ENCODE assay signal across 8 cellular contexts in genomic region chr4:39976141-39976944, GRCh38. TPM values are rescaled to one million over a fixed set of nuclear protein-coding genes. Genes with fewer than 3 reads are reported as not detected.
DNase-seq lines count a peak whose midpoint lies in the region; ATAC-seq and TF ChIP-seq lines count a peak whose summit lies in the region.

No MANE protein-coding gene starts in this region.

- H3K27me3 ChIP-seq in ascending aorta: no peaks in the 10 kb centered on the region
- no peaks in the 10 kb centered on the region for H3K27me3 ChIP-seq in right cardiac atrium (ENCODE audit: control insufficient read depth, insufficient read depth)
- no peaks in the 10 kb centered on the region for H3K27me3 ChIP-seq in prostate gland (replicated peaks; ENCODE audit: insufficient read depth)

- TF ChIP-seq POLR2A in prostate gland (IDR thresholded peaks at IDR 0.05): peak; percentile 21

- peak overlapping the region; percentile 98 to 99 for H3K4me3 ChIP-seq in ascending aorta
- peak overlapping the region; percentile 98 for H3K4me3 ChIP-seq in right cardiac atrium (ENCODE audit: low read length)
- peak overlapping the region; percentile 89 to 93 for H3K4me3 ChIP-seq in prostate gland

- peak overlapping the region; percentile 94 to 95 for H3K27ac ChIP-seq in ascending aorta
- H3K27ac ChIP-seq in right cardiac atrium (ENCODE audit: low read length): peak overlapping the region; percentile 86
- H3K27ac ChIP-seq in prostate gland: peak overlapping the region; percentile 97 to 98

- intact Hi-C loops in ascending aorta (cut with DNase I): loop anchor here (1.0 to 10.0 kb wide), 5 partner anchors 281 to 932 kb away; partner anchors contain the start of genes LIAS, RPL9, SMIM14 and UGDH
- intact Hi-C loops in right cardiac atrium (cut with DNase I): loop anchor here (2.0 to 10.0 kb wide), 7 partner anchors 81 to 512 kb away; partner anchors contain the start of genes UBE2K (in 3 of the 4), N4BP2 (in 1 of the 4) and UGDH (in 1 of the 4)
- intact Hi-C loops in prostate gland (cut with DNase I): loop anchor here (2.0 to 10.0 kb wide), 4 partner anchors 132 to 506 kb away; partner anchors contain the start of genes SMIM14 and UGDH

- WGBS in right cardiac atrium: 1% methylated on average over 41 of the region's 41 CpGs
- WGBS in prostate gland: 1% methylated on average over 41 of the region's 41 CpGs

- ATAC-seq in HG02840 (IDR thresholded peaks at IDR 0.05; ENCODE audit: low FRiP score, unreplicated experiment): peak; percentile 39
- peak; percentile 83 to 86 for ATAC-seq in right cardiac atrium

- H3K4me1 ChIP-seq in ascending aorta: peaks cover 0 to 18% of the 10 kb centered on the region in 2 donors
- no peaks in the 10 kb centered on the region for H3K4me1 ChIP-seq in right cardiac atrium (ENCODE audit: control insufficient read depth, insufficient read depth, low read length)
- no peaks in the 10 kb centered on the region for H3K4me1 ChIP-seq in prostate gland (replicated peaks)

- TF ChIP-seq CTCF in ascending aorta (IDR thresholded peaks at IDR 0.05) (peak; percentile 83 to 84 (median 83)), prostate gland (IDR thresholded peaks at IDR 0.05) (peak; percentile 70 to 90 (median 80))

- H3K36me3 ChIP-seq in ascending aorta: peaks cover 6 to 25% of the 10 kb centered on the region in 2 donors
- no peaks in the 10 kb centered on the region for H3K36me3 ChIP-seq in prostate gland

- peak; percentile 38 for DNase-seq in GF-D8 (lab: John Stamatoyannopoulos, UW)
- peak; percentile 62 for DNase-seq in NCI-H146 treated with DMSO at 0.1 percent for 48 hours (lab: John Stamatoyannopoulos, UW; ENCODE audit: unreplicated experiment)
- DNase-seq in T-helper 2 cell: peak; percentile 24 to 79 (median 49)
- peak; percentile 24 to 85 for DNase-seq in ascending aorta (ENCODE audit: low spot score in 2 of 2)
- DNase-seq in right cardiac atrium: peak; percentile 76 to 89 (median 88)
- peak; percentile 74 for DNase-seq in prostate gland (ENCODE audit: low spot score)
- DNase-seq in ureter (ENCODE audit: low spot score): peak; percentile 79

- H3K9me3 ChIP-seq in ascending aorta: no peaks in the 10 kb centered on the region
- no peaks in the 10 kb centered on the region for H3K9me3 ChIP-seq in right cardiac atrium (ENCODE audit: control insufficient read depth, low read length)
- no peaks in the 10 kb centered on the region for H3K9me3 ChIP-seq in prostate gland

RNA-seq across cellular contexts. Expression of gene PDS5A, which starts 1.4 kb away (rescaled TPM):
- 52.9 TPM for total RNA-seq in ascending aorta
- 10 to 100 TPM; 30.0 to 37.3 (median 36.5) TPM for total RNA-seq in right cardiac atrium
- 13.9 TPM for polyA plus RNA-seq in right cardiac atrium
- 10 to 100 TPM; 55.7 to 57.0 TPM for total RNA-seq in prostate gland
- total RNA-seq in ureter: 79.9 TPM

Comparison
In these comparisons a context has a peak if more than half of its experiments do, and no peak if none do; other contexts are left out.
1. Peak in every context shown above with its lines: DNase-seq, ATAC-seq, H3K4me3 ChIP-seq and H3K27ac ChIP-seq.
2. DNase-seq: peak in every context shown above with its lines; median percentile 88 in right cardiac atrium; 79 in ureter; 74 in prostate gland; 62 in NCI-H146 treated with DMSO at 0.1 percent for 48 hours; 54 in ascending aorta; 49 in T-helper 2 cell; 38 in GF-D8.